8 cellular contexts compared by ENCODE assay signal in the genomic region with DNA sequence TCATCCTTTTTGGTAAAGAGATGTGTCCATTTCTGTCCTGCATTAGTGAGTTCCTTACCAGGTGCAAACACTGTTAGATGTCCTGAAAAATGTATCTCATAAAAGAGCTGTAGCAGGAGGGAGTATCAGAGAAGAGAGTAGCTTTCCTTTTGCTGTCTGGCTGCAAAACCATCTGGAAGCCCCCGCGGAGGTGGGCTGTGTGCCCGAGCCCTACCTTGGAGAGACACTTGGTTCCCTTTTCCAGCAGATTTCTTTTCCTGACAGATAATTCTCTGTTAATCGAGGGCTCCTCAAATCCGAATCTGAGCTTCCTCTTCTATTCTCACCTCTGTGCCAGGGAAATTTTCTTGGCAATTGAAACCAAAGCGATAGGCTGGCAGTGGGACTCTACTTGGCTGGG.
"Had no signal": no experiment of that assay in that cellular context is flagged by ENCODE, and none has a peak within 500 bp of the region (broad histone marks: within the 10 kb centered on the region; RNA-seq: fewer than 3 reads in every experiment).

No MANE protein-coding gene starts in this region.

- FAIRE-seq: G401.6, GM12878, GM12891, GM12892, GM18507, GM19239 had no signal

- DNase-seq: GDM1, GF-D8 had no signal

- H3K4me3 ChIP-seq: GM12878 had no signal
